Comparison of ENCODE assay signal across 2 cellular contexts in genomic region chr15:89248584-89248983, GRCh38.
TF ChIP-seq lines count a peak whose summit lies in the region.

No MANE protein-coding gene starts in this region.

TF ChIP-seq in HepG2, 621 proteins besides CTCF, POLR2A, EP300 and RAD21:
- TF ChIP-seq ZNF780A (CRISPR knock-in tag; IDR thresholded peaks at IDR 0.05) (no peak), TEF (CRISPR knock-in tag; IDR thresholded peaks at IDR 0.05) (no peak), ZUFSP (CRISPR knock-in tag; IDR thresholded peaks at IDR 0.05; ENCODE audit: borderline replicate concordance) (no peak), RFX1 (IDR thresholded peaks at IDR 0.05) (no peak), MAFK (conservative IDR thresholded peaks at IDR 0.05 in 1 of 2, IDR thresholded peaks at IDR 0.05 in 1 of 2; ENCODE audit: low read length in 2 of 2) (peak; percentile 38 to 46; a peak in 2 of 4 replicates)

TF ChIP-seq in K562, 482 proteins besides CTCF, POLR2A, EP300 and RAD21:
- TF ChIP-seq PHF8 (IDR thresholded peaks at IDR 0.05; ENCODE audit: borderline replicate concordance, low read length): no peak
- no peak for TF ChIP-seq ARID4B (CRISPR knock-in tag; IDR thresholded peaks at IDR 0.05)
- no peak for TF ChIP-seq NCOA1 (IDR thresholded peaks at IDR 0.05; ENCODE audit: low read depth)
- no peak for TF ChIP-seq ZNF717 (CRISPR knock-in tag; IDR thresholded peaks at IDR 0.05)
- TF ChIP-seq C11orf30 (IDR thresholded peaks at IDR 0.05; ENCODE audit: low read depth): 0 out of 2 replicates have a peak, but pooled peaks have one; percentile 10
- no peak for TF ChIP-seq NFYB (IDR thresholded peaks at IDR 0.05; ENCODE audit: extremely low read depth, insufficient read length)
- no peak for TF ChIP-seq SAFB (IDR thresholded peaks at IDR 0.05; ENCODE audit: borderline replicate concordance, low read depth, low read length)
- TF ChIP-seq DDX20 (tag; IDR thresholded peaks at IDR 0.05; ENCODE audit: low read depth): no peak
- TF ChIP-seq ZNF316 (IDR thresholded peaks at IDR 0.05): peak; percentile 55
- TF ChIP-seq KLF16 (IDR thresholded peaks at IDR 0.05): no peak
TF ChIP-seq in K562: peak in this region for 2.
